ENCODE assay signal across 1 cellular context in genomic region chr21:38273745-38274544, GRCh38.
TF ChIP-seq lines count a peak whose summit lies in the region.

No MANE protein-coding gene starts in this region.

TF ChIP-seq in GM12878, 131 proteins besides CTCF, POLR2A, EP300 and RAD21 (continued from another document):
- no peak for TF ChIP-seq PKNOX1 (IDR thresholded peaks at IDR 0.05)
- TF ChIP-seq E2F4 (IDR thresholded peaks at IDR 0.05; ENCODE audit: low read depth, low read length) = no peak
- TF ChIP-seq POLR2AphosphoS2 (IDR thresholded peaks at IDR 0.05; ENCODE audit: low read depth, low read length) = no peak
- TF ChIP-seq CHD1 (IDR thresholded peaks at IDR 0.05; ENCODE audit: low read depth, low read length) = no peak
